In genomic region chr19:39031368-39032163, GRCh38 we compare ENCODE assay signal across 1 cellular context.
TF ChIP-seq lines count a peak whose summit lies in the region.

No MANE protein-coding gene starts in this region.

TF ChIP-seq in H1, 55 proteins besides CTCF, POLR2A, EP300 and RAD21:
- 0 out of 2 replicates have a peak, but pooled peaks have one; percentile 10 for TF ChIP-seq TBP (IDR thresholded peaks at IDR 0.05; ENCODE audit: low read depth, low read length)
- TF ChIP-seq E2F6 (IDR thresholded peaks at IDR 0.05): peak; percentile 59; the same call in 1 of the 2 replicates
- TF ChIP-seq SIN3A (conservative IDR thresholded peaks at IDR 0.05 in 1 of 2, IDR thresholded peaks at IDR 0.05 in 1 of 2; ENCODE audit: low read depth in 1 of 2, low read length in 2 of 2): peak; percentile 14 to 30; a peak in 1 of 4 replicates
- TF ChIP-seq TAF7 (optimal IDR thresholded peaks at IDR 0.05; ENCODE audit: borderline replicate concordance, low read depth, low read length): peak; percentile 22
- TF ChIP-seq POLR2AphosphoS5 (IDR thresholded peaks at IDR 0.05; ENCODE audit: low read depth, low read length): peak; percentile 47; the same call in 1 of the 2 replicates
- peak; percentile 49; the same call in 1 of the 2 replicates for TF ChIP-seq SP1 (IDR thresholded peaks at IDR 0.05; ENCODE audit: low read depth, low read length)
- peak; percentile 64 for TF ChIP-seq USF2 (IDR thresholded peaks at IDR 0.05; ENCODE audit: low read length)
- peak; percentile 14; the same call in 1 of the 2 replicates for TF ChIP-seq PHF8 (conservative IDR thresholded peaks at IDR 0.05; ENCODE audit: low read depth, low read length)
- TF ChIP-seq RXRA (IDR thresholded peaks at IDR 0.05; ENCODE audit: insufficient read depth, low read depth, low read length): no peak
- 0 out of 2 replicates have a peak, but pooled peaks have one; percentile 2 for TF ChIP-seq YY1 (IDR thresholded peaks at IDR 0.05; ENCODE audit: low read depth, low read length)
- TF ChIP-seq SP4 (IDR thresholded peaks at IDR 0.05; ENCODE audit: low read length): no peak
- TF ChIP-seq MAX (IDR thresholded peaks at IDR 0.05): no peak; the same call in 1 of the 2 replicates
- TF ChIP-seq CHD7 (IDR thresholded peaks at IDR 0.05; ENCODE audit: insufficient replicate concordance, low read length): no peak
TF ChIP-seq in H1: peak in this region for 9.
